Comparison of ENCODE assay signal across 8 cellular contexts in genomic region chr6:31898200-31899011, GRCh38. TPM values are rescaled to one million over a fixed set of nuclear protein-coding genes. Genes with fewer than 3 reads are reported as not detected.
DNase-seq lines count a peak whose midpoint lies in the region; ATAC-seq and TF ChIP-seq lines count a peak whose summit lies in the region.

No MANE protein-coding gene starts in this region.

- H3K36me3 ChIP-seq in BJ (ENCODE audit: control insufficient read depth, insufficient read depth, low read length) (no peaks in the 10 kb centered on the region; the same call in none of the 2 replicates), neural cell (ENCODE audit: insufficient read depth, low read length) (peaks cover 6% of the 10 kb centered on the region)

- H3K79me2 ChIP-seq in neural cell (replicated peaks; ENCODE audit: insufficient read depth, low read length) = peaks cover 35% of the 10 kb centered on the region

- H3K4me3 ChIP-seq in BJ (ENCODE audit: low read depth, low read length) (peak overlapping the region; percentile 72), fibroblast of pulmonary artery (replicated peaks; ENCODE audit: low read depth, low read length) (peak overlapping the region; percentile 98), neural cell (ENCODE audit: low read length) (peak overlapping the region; percentile 98)

- H3K4me1 Mint-ChIP-seq in activated T-cell treated with anti-CD3 and anti-CD28 coated beads, Interleukin-2, amount 50 U/mL, for 4 hours (ENCODE audit: low read depth) = peaks cover 35% of the 10 kb centered on the region

- TF ChIP-seq EP300 in neural cell (conservative IDR thresholded peaks at IDR 0.05; ENCODE audit: poor library complexity, severe bottlenecking) = no peak

- ATAC-seq in activated T-cell treated with anti-CD3 and anti-CD28 coated beads, Interleukin-2, amount 50 U/mL, for 4 hours = peak; percentile 19 to 32
- ATAC-seq in GM18861 (IDR thresholded peaks at IDR 0.05; ENCODE audit: unreplicated experiment) = no peak
- ATAC-seq in GM19328 (IDR thresholded peaks at IDR 0.05; ENCODE audit: unreplicated experiment) = no peak

- H3K27ac ChIP-seq in neural cell (ENCODE audit: low read length) = peak overlapping the region; percentile 74

- peaks cover 5% of the 10 kb centered on the region for H3K36me3 Mint-ChIP-seq in activated T-cell treated with anti-CD3 and anti-CD28 coated beads, Interleukin-2, amount 50 U/mL, for 4 hours (ENCODE audit: insufficient read depth)

- TF ChIP-seq CTCF in BJ (IDR thresholded peaks at IDR 0.05; ENCODE audit: insufficient read depth, low read depth, low read length) (no peak), fibroblast of pulmonary artery (IDR thresholded peaks at IDR 0.05; ENCODE audit: low read length, missing control alignments) (no peak), neural cell (IDR thresholded peaks at IDR 0.05; ENCODE audit: poor library complexity, severe bottlenecking) (no peak)

- H3K27me3 ChIP-seq in BJ (ENCODE audit: control insufficient read depth, insufficient read depth, low read length) (no peaks in the 10 kb centered on the region), neural cell (ENCODE audit: insufficient read depth, low read depth, low read length) (no peaks in the 10 kb centered on the region)

- TF ChIP-seq RAD21 in neural cell (conservative IDR thresholded peaks at IDR 0.05) = no peak

- peaks cover 4% of the 10 kb centered on the region for H3F3A ChIP-seq in neural cell (ENCODE audit: insufficient read depth, low read length, poor library complexity, severe bottlenecking)

- H3K9me3 Mint-ChIP-seq in activated T-cell treated with anti-CD3 and anti-CD28 coated beads, Interleukin-2, amount 50 U/mL, for 4 hours = no peaks in the 10 kb centered on the region

- no peaks in the 10 kb centered on the region for H3K9me3 ChIP-seq in neural cell (ENCODE audit: low read length)

- H4K20me1 ChIP-seq in neural cell (ENCODE audit: insufficient read depth) = no peaks in the 10 kb centered on the region

- H3K4me2 ChIP-seq in neural cell (ENCODE audit: low read length) = peak overlapping the region; percentile 90

- peak overlapping the region; percentile 58 for H2AFZ ChIP-seq in neural cell (ENCODE audit: low read depth, low read length)

- POLR2A ChIA-PET in BJ (lab: Charles Lee) = interaction anchor here (0.5 kb wide), 1 partner anchor 267 kb away, joined by 5 read pairs; no protein-coding TSS in a partner anchor

- H3K9me2 ChIP-seq in neural cell (ENCODE audit: insufficient read depth, low read length) = no peaks in the 10 kb centered on the region

- no peak for DNase-seq in BJ (ENCODE audit: low read depth)
- DNase-seq in H4 (ENCODE audit: low spot score) = peak; percentile 50
- DNase-seq in NCI-H524 treated with DMSO at 0.1 percent for 48 hours (lab: John Stamatoyannopoulos, UW) = peak; percentile 18
- no peak for DNase-seq in activated T-cell treated with anti-CD3 and anti-CD28 coated beads, Interleukin-2, amount 50 U/mL, for 4 hours
- peak; percentile 50 for DNase-seq in fibroblast of pulmonary artery (ENCODE audit: low read depth)

- H3K4me3 Mint-ChIP-seq in activated T-cell treated with anti-CD3 and anti-CD28 coated beads, Interleukin-2, amount 50 U/mL, for 4 hours = peak overlapping the region; percentile 96

- CTCF ChIA-PET in BJ (lab: Yijun Ruan, JAX) = interaction anchor here (0.9 to 2.1 kb wide), 7 partner anchors 8 to 217 kb away, joined by 3 to 11 read pairs (median 4); partner anchors contain the start of gene LY6G5C

- H3K9ac ChIP-seq in neural cell (ENCODE audit: low read length) = peak overlapping the region; percentile 87

- no peaks in the 10 kb centered on the region for H3K27me3 Mint-ChIP-seq in activated T-cell treated with anti-CD3 and anti-CD28 coated beads, Interleukin-2, amount 50 U/mL, for 4 hours (ENCODE audit: low read depth)

TF ChIP-seq in neural cell, 6 proteins besides CTCF, POLR2A, EP300 and RAD21:
- TF ChIP-seq REST (IDR thresholded peaks at IDR 0.05; ENCODE audit: borderline replicate concordance) (no peak), POLR2AphosphoS5 (IDR thresholded peaks at IDR 0.05) (peak; percentile 19), MXI1 (conservative IDR thresholded peaks at IDR 0.05; ENCODE audit: poor library complexity, severe bottlenecking) (peak; percentile 43)

RNA-seq across cellular contexts. Expression of gene EHMT2, which starts 0.9 kb away (rescaled TPM):
- polyA plus RNA-seq in BJ (2011; rRNA removed) (19.3 and 32.8 TPM in 2 replicates), neural cell (102 and 121 TPM in 2 replicates)
- polyA minus RNA-seq in BJ (2011; rRNA and poly(A)+ RNA removed) = 32.3 and 34.6 TPM in 2 replicates
- 44.6 and 49.6 TPM in 2 replicates for total RNA-seq in H4 (2014; rRNA removed; shearing (Covaris generic))
- 10 to 100 TPM; 52.8 to 70.9 (median 67.8) TPM for total RNA-seq in activated T-cell treated with anti-CD3 and anti-CD28 coated beads, Interleukin-2, amount 50 U/mL, for 4 hours
- polyA minus RNA-seq in neural cell = 114 and 128 TPM in 2 replicates

RNA-seq across cellular contexts. Expression of gene ZBTB12, which starts 3.5 kb away (rescaled TPM):
- polyA plus RNA-seq in BJ (2011; rRNA removed) (2.0 and 2.6 TPM in 2 replicates), neural cell (19.2 and 21.4 TPM in 2 replicates)
- 3.2 and 3.6 TPM in 2 replicates for polyA minus RNA-seq in BJ (2011; rRNA and poly(A)+ RNA removed)
- total RNA-seq in H4 (2014; rRNA removed; shearing (Covaris generic)) = 0.62 and 0.70 TPM in 2 replicates
- total RNA-seq in activated T-cell treated with anti-CD3 and anti-CD28 coated beads, Interleukin-2, amount 50 U/mL, for 4 hours = 1 to 10 TPM; 3.5 to 6.1 (median 5.4) TPM
- polyA minus RNA-seq in neural cell = 28.8 and 36.3 TPM in 2 replicates

RNA-seq across cellular contexts. Expression of gene SLC44A4, which starts 19.6 kb away (rescaled TPM):
- polyA plus RNA-seq in BJ (2011; rRNA removed) (0.07 and 0.12 TPM in 2 replicates), neural cell (0.09 and 0.46 TPM in 2 replicates)
- polyA minus RNA-seq in BJ (2011; rRNA and poly(A)+ RNA removed) = not detected in 2 replicates
- not detected in 2 replicates for total RNA-seq in H4 (2014; rRNA removed; shearing (Covaris generic))
- total RNA-seq in activated T-cell treated with anti-CD3 and anti-CD28 coated beads, Interleukin-2, amount 50 U/mL, for 4 hours = under 1 TPM; 0.13 to 0.60 (median 0.20) TPM
- polyA minus RNA-seq in neural cell = 0.49 TPM in 1 of 2 replicates, not detected in the other

RNA-seq across cellular contexts. Expression of gene C2, which starts 29.1 kb away (rescaled TPM):
- 0.74 and 1.2 TPM in 2 replicates for polyA plus RNA-seq in BJ (2011; rRNA removed)
- polyA minus RNA-seq in BJ (2011; rRNA and poly(A)+ RNA removed) = 0.10 and 0.52 TPM in 2 replicates
- 0.75 TPM in 1 of 2 replicates, not detected in the other for total RNA-seq in H4 (2014; rRNA removed; shearing (Covaris generic))
- 1 to 10 TPM in 1 of 3 donors, under 1 TPM in 2; 0.56 to 1.0 (median 0.95) TPM for total RNA-seq in activated T-cell treated with anti-CD3 and anti-CD28 coated beads, Interleukin-2, amount 50 U/mL, for 4 hours
- 1.2 and 1.5 TPM in 2 replicates for polyA plus RNA-seq in neural cell
- polyA minus RNA-seq in neural cell = 0.49 and 0.93 TPM in 2 replicates

RNA-seq across cellular contexts. Expression of gene NEU1, which starts 35.8 kb away (rescaled TPM):
- polyA plus RNA-seq in BJ (2011; rRNA removed) = 32.1 and 48.1 TPM in 2 replicates
- polyA minus RNA-seq in BJ (2011; rRNA and poly(A)+ RNA removed) = 15.2 and 25.0 TPM in 2 replicates
- total RNA-seq in H4 (2014; rRNA removed; shearing (Covaris generic)) = 91.5 and 101 TPM in 2 replicates
- 10 to 100 TPM; 25.6 to 26.7 (median 26.0) TPM for total RNA-seq in activated T-cell treated with anti-CD3 and anti-CD28 coated beads, Interleukin-2, amount 50 U/mL, for 4 hours
- 40.9 and 47.0 TPM in 2 replicates for polyA plus RNA-seq in neural cell
- 25.8 and 26.6 TPM in 2 replicates for polyA minus RNA-seq in neural cell

Comparison
In these comparisons a context has a peak if more than half of its experiments do, and no peak if none do; other contexts are left out.
1. DNase-seq: peak in H4 (single experiment), NCI-H524 treated with DMSO at 0.1 percent for 48 hours (single experiment) and fibroblast of pulmonary artery (single experiment); none in BJ (single experiment) and activated T-cell treated with anti-CD3 and anti-CD28 coated beads, Interleukin-2, amount 50 U/mL, for 4 hours (single experiment).
2. ATAC-seq: peak in activated T-cell treated with anti-CD3 and anti-CD28 coated beads, Interleukin-2, amount 50 U/mL, for 4 hours (2 of 2); none in GM18861 (single experiment) and GM19328 (single experiment).
3. Peak in every context shown above with its lines, with median percentiles within 50 percentile points of each other: H3K4me3 ChIP-seq.